Comparison of ENCODE assay signal across 8 cellular contexts in the genomic region with DNA sequence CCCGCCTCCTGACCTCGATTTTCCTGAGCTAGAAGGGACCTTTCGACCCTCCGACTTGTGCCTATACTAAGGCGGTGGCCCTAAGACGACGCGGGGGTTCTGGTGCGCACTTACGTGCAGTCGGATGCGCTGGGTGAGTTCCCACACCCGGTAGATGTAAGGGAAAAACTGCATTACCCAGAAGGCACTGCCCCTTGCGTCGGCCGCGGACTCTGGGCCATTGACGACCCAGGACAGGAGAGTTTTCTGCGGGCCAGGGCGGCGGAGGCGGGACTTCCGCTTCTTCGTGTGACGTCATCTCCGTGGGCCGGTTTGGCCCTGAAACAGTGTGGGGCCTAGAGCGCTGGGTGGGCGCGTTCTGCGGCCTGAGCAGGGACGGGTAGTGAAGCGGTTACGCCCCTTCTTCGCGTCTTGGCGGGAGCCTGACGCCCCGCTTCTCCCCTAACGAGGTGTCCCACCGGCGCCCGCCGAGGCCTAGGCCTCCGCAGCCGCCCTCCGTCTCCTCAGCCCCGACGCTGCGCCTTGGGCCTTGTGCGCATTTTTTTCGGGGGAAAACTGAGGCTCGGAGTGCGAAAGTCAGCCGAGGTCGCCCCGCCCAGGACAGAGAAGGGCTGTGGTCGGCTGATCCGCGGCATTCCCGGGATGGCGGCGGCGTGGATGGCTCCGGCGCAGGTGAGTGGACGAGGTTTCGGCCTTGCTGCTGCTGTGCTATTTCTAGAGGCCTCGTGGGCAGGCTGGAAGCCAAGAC. TPM values are rescaled to one million over a fixed set of nuclear protein-coding genes. Genes with fewer than 3 reads are reported as not detected.
DNase-seq lines count a peak whose midpoint lies in the region; ATAC-seq and TF ChIP-seq lines count a peak whose summit lies in the region.

A gene (plus strand): TSS at position 321 of the 748 bp plus-strand sequence. CDS start 322 bp downstream, at position 643.

- H3K4me1 ChIP-seq in right cardiac atrium (ENCODE audit: control insufficient read depth, insufficient read depth, low read length) (peaks cover 8% of the 10 kb centered on the region), vagina (peaks cover 40% of the 10 kb centered on the region)

- H3K4me3 ChIP-seq in right cardiac atrium (ENCODE audit: low read length) (peak within 1 kb of the TSS; percentile 91), vagina (peak within 1 kb of the TSS; percentile 88 to 98)

- peak; percentile 37 for ATAC-seq in GM18499 (IDR thresholded peaks at IDR 0.05; ENCODE audit: insufficient read depth, unreplicated experiment)
- ATAC-seq in HG02938 (IDR thresholded peaks at IDR 0.05; ENCODE audit: unreplicated experiment), result peak; percentile 75
- peak; percentile 93 for ATAC-seq in T-helper 17 cell
- ATAC-seq in right cardiac atrium, result peak; percentile 97 to 98

- peaks cover 28% of the 10 kb centered on the region for H3K4me1 Mint-ChIP-seq in T-helper 17 cell

- no peak within 1 kb of the TSS for H3K27ac Mint-ChIP-seq in T-helper 17 cell

- TF ChIP-seq POLR2A in vagina (IDR thresholded peaks at IDR 0.05), result peak in 1 of 2 donors; percentile 25

- peak in 1 of 3 experiments; percentile 34 for TF ChIP-seq CTCF in vagina (IDR thresholded peaks at IDR 0.05)

- DNase-seq in NCI-H1694 treated with DMSO at 0.1 percent for 48 hours (lab: John Stamatoyannopoulos, UW) (peak; percentile 94), T-helper 17 cell (peak; percentile 89 to 91 (median 91)), anterior cingulate cortex (lab: John Stamatoyannopoulos, UW) (peak; percentile 67 to 98 (median 93)), right cardiac atrium (peak; percentile 98 to 99 (median 99)), putamen (ENCODE audit: low spot score) (peak; percentile 97), vagina (ENCODE audit: extremely low spot score in 2 of 2) (peak in 1 of 2 donors; percentile 97)

- intact Hi-C loops in right cardiac atrium (cut with DNase I) (no loop called here), vagina (cut with DNase I) (no loop called here)

- no peaks in the 10 kb centered on the region for H3K9me3 ChIP-seq in T-helper 17 cell (ENCODE audit: control insufficient read depth, low read length, poor library complexity, severe bottlenecking)
- no peaks in the 10 kb centered on the region for H3K9me3 ChIP-seq in right cardiac atrium (ENCODE audit: control insufficient read depth, low read length)
- H3K9me3 ChIP-seq in vagina, result no peaks in the 10 kb centered on the region

- H3K27me3 ChIP-seq in right cardiac atrium (ENCODE audit: control insufficient read depth, insufficient read depth) (no peaks in the 10 kb centered on the region), vagina (no peaks in the 10 kb centered on the region)

- no peaks in the 10 kb centered on the region for H3K27me3 Mint-ChIP-seq in T-helper 17 cell

- H3K4me3 Mint-ChIP-seq in T-helper 17 cell, result no peak within 1 kb of the TSS

- peaks cover 3 to 17% of the 10 kb centered on the region in 2 donors for H3K36me3 ChIP-seq in vagina

- peaks cover 7% of the 10 kb centered on the region for H3K36me3 Mint-ChIP-seq in T-helper 17 cell (ENCODE audit: low read depth)

- peak within 1 kb of the TSS; percentile 100 for H3K27ac ChIP-seq in right cardiac atrium (ENCODE audit: low read length)
- H3K27ac ChIP-seq in vagina, result peak within 1 kb of the TSS; percentile 89

- WGBS in right cardiac atrium, result under 1% methylated on average over 69 of the region's 69 CpGs

RNA-seq across cellular contexts. Expression of the gene that starts here (rescaled TPM):
- 10 to 100 TPM; 69.1 to 73.1 TPM for total RNA-seq in T-helper 17 cell
- 10 to 100 TPM; 30.6 to 46.5 (median 36.1) TPM for total RNA-seq in right cardiac atrium
- polyA plus RNA-seq in right cardiac atrium, result 3.5 TPM
- 76.1 TPM for total RNA-seq in vagina

Comparison
In these comparisons a context has a peak if more than half of its experiments do, and no peak if none do; other contexts are left out.
1. ATAC-seq: peak in every context shown above with its lines; median percentile 98 in right cardiac atrium; 93 in T-helper 17 cell; 75 in HG02938; 37 in GM18499.